In the genomic region with DNA sequence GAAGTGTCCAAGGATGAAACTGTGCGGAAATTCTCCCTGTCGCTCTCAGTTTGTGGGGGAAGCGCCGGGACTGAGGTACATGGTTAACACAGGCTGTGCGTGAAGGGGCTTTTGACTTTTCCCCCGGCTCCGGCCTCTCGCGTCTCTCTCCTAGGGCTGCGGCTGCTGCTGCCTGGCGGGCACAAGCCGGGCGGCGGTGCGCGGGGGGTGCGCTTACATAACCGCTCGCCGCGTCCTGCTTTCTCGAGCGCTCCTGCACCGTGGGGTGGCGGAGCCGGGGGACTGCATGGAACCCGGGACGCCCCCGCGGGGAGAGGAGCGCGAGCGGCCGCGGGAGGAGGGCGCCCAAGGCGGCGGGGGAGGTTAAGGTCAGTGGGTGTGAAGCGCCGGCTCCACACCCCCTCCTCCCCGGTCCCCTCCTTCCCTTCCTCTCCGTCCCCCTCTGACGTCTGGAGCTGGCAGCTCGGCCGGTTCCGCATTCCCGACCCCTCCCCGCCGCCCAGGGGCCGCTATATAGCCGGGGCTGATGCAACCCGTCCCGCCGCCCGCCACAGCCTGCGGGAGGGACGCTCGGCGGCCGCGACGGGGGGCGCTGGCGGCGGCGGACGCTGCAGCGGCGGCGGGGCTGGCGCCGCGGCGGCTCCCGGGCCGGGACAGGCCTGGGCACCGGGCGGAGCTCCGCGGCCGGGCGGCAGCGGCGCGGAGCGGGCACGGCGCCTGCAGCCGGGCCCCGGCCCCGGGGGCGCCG, we compare ENCODE assay signal across 8 cellular contexts. TPM values are rescaled to one million over a fixed set of nuclear protein-coding genes. Genes with fewer than 3 reads are reported as not detected.
A peak's percentile ranks its signal among the peaks of the same experiment; 100 is the strongest.
DNase-seq lines count a peak whose midpoint lies in the region; ATAC-seq, FAIRE-seq and TF ChIP-seq lines count a peak whose summit lies in the region.

A gene with protein sequence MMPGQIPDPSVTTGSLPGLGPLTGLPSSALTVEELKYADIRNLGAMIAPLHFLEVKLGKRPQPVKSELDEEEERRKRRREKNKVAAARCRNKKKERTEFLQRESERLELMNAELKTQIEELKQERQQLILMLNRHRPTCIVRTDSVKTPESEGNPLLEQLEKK (plus strand): TSS at position 541 of the 748 bp plus-strand sequence. CDS start 9,899 bp downstream, outside the sequence.

- DNase-seq in GM18507 (ENCODE audit: extremely low spot score, insufficient read length, low read depth) (peak; percentile 38), RPMI8226 (peak; percentile 73), foreskin melanocyte (peak; percentile 31)
- peak; percentile 64 for DNase-seq in activated naive CD4-positive, alpha-beta T cell treated with anti-CD3 and anti-CD28 coated beads, Interleukin-2, amount 10 ng/mL, durations not matched to agents 7 days and 5 days

- TF ChIP-seq RAD21 in neural cell (conservative IDR thresholded peaks at IDR 0.05) = peak; percentile 54

- H3K9me2 ChIP-seq in neural cell (ENCODE audit: insufficient read depth, low read length) = no peaks in the 10 kb centered on the region

- CTCF ChIA-PET in activated naive CD4-positive, alpha-beta T cell treated with anti-CD3 and anti-CD28 coated beads, Interleukin-2, amount 10 ng/mL, durations not matched to agents 7 days and 5 days (lab: Charles Lee) = interaction anchor here (0.8 to 1.1 kb wide), 2 partner anchors 8 to 118 kb away, joined by 3 to 4 read pairs; no protein-coding TSS in a partner anchor

- peak within 1 kb of the TSS; percentile 56 for H3K27ac Mint-ChIP-seq in activated naive CD4-positive, alpha-beta T cell treated with anti-CD3 and anti-CD28 coated beads, Interleukin-2, amount 10 ng/mL, durations not matched to agents 7 days and 5 days

- H3K4me1 ChIP-seq in ACC112 (ENCODE audit: control insufficient read depth, insufficient read depth, low read length, unreplicated experiment) (peaks cover 28% of the 10 kb centered on the region), thymus (ENCODE audit: control insufficient read depth, insufficient read depth, low read length) (no peaks in the 10 kb centered on the region)

- H3K36me3 ChIP-seq in ACC112 (ENCODE audit: insufficient read depth, low read length) = peaks cover 8% of the 10 kb centered on the region; the same call in 1 of the 2 replicates
- H3K36me3 ChIP-seq in neural cell (ENCODE audit: insufficient read depth, low read length) = no peaks in the 10 kb centered on the region
- no peaks in the 10 kb centered on the region for H3K36me3 ChIP-seq in thymus (ENCODE audit: control insufficient read depth, insufficient read depth)

- H3K27ac ChIP-seq in ACC112 (ENCODE audit: low read depth, low read length) (no peak within 1 kb of the TSS), neural cell (ENCODE audit: low read length) (peak within 1 kb of the TSS; percentile 37), thymus (ENCODE audit: low read depth) (peak within 1 kb of the TSS; percentile 33)

- whole genome bisulfite sequencing in thymus = 1% methylated on average over 93 of the region's 93 CpGs

- H3K36me3 Mint-ChIP-seq in activated naive CD4-positive, alpha-beta T cell treated with anti-CD3 and anti-CD28 coated beads, Interleukin-2, amount 10 ng/mL, durations not matched to agents 7 days and 5 days = peaks cover 3% of the 10 kb centered on the region

- H3K9ac ChIP-seq in neural cell (ENCODE audit: low read length) = peak within 1 kb of the TSS; percentile 75

- peaks cover 57% of the 10 kb centered on the region for H3K27me3 Mint-ChIP-seq in activated naive CD4-positive, alpha-beta T cell treated with anti-CD3 and anti-CD28 coated beads, Interleukin-2, amount 10 ng/mL, durations not matched to agents 7 days and 5 days

- TF ChIP-seq EP300 in neural cell (conservative IDR thresholded peaks at IDR 0.05; ENCODE audit: poor library complexity, severe bottlenecking) = peak; percentile 21

- H3F3A ChIP-seq in neural cell (ENCODE audit: insufficient read depth, low read length, poor library complexity, severe bottlenecking) = no peaks in the 10 kb centered on the region

- H2AFZ ChIP-seq in ACC112 (ENCODE audit: low read length, unreplicated experiment) (peak within 1 kb of the TSS; percentile 67), neural cell (ENCODE audit: low read depth, low read length) (peak within 1 kb of the TSS; percentile 51)

- FAIRE-seq in GM18507 (lab: Jason Lieb, UNC) = no peak

- peaks cover 10% of the 10 kb centered on the region for H3K4me1 Mint-ChIP-seq in activated naive CD4-positive, alpha-beta T cell treated with anti-CD3 and anti-CD28 coated beads, Interleukin-2, amount 10 ng/mL, durations not matched to agents 7 days and 5 days

- H3K27me3 ChIP-seq in ACC112 (ENCODE audit: insufficient read depth, low read length) = peaks cover 5% of the 10 kb centered on the region; the same call in 1 of the 2 replicates
- peaks cover 18% of the 10 kb centered on the region for H3K27me3 ChIP-seq in neural cell (ENCODE audit: insufficient read depth, low read depth, low read length)
- no peaks in the 10 kb centered on the region for H3K27me3 ChIP-seq in thymus (ENCODE audit: control insufficient read depth, insufficient read depth)

- peak within 1 kb of the TSS; percentile 74 for H3K4me3 Mint-ChIP-seq in activated naive CD4-positive, alpha-beta T cell treated with anti-CD3 and anti-CD28 coated beads, Interleukin-2, amount 10 ng/mL, durations not matched to agents 7 days and 5 days

- H3K4me3 ChIP-seq in ACC112 (ENCODE audit: low read depth, low read length) = peak within 1 kb of the TSS; percentile 92
- H3K4me3 ChIP-seq in neural cell (ENCODE audit: low read length) = peak within 1 kb of the TSS; percentile 77
- H3K4me3 ChIP-seq in thymus (ENCODE audit: low read length) = peak within 1 kb of the TSS; percentile 60

- H3K9me3 ChIP-seq in neural cell (ENCODE audit: low read length) (peaks cover 4% of the 10 kb centered on the region), thymus (ENCODE audit: control insufficient read depth) (no peaks in the 10 kb centered on the region)

- no peaks in the 10 kb centered on the region for H4K20me1 ChIP-seq in neural cell (ENCODE audit: insufficient read depth)

- ATAC-seq in HG03442 (IDR thresholded peaks at IDR 0.05; ENCODE audit: unreplicated experiment) = peak; percentile 38

- peak within 1 kb of the TSS; percentile 48 for H3K4me2 ChIP-seq in neural cell (ENCODE audit: low read length)

- H3K79me2 ChIP-seq in ACC112 (ENCODE audit: control insufficient read depth, insufficient read depth, low read length, unreplicated experiment) = peaks cover 39% of the 10 kb centered on the region
- no peaks in the 10 kb centered on the region for H3K79me2 ChIP-seq in neural cell (replicated peaks; ENCODE audit: insufficient read depth, low read length)

- H3K9me3 Mint-ChIP-seq in activated naive CD4-positive, alpha-beta T cell treated with anti-CD3 and anti-CD28 coated beads, Interleukin-2, amount 10 ng/mL, durations not matched to agents 7 days and 5 days = peaks cover 5% of the 10 kb centered on the region

- TF ChIP-seq CTCF in neural cell (IDR thresholded peaks at IDR 0.05; ENCODE audit: poor library complexity, severe bottlenecking) = peak; percentile 41

TF ChIP-seq in neural cell, 6 proteins besides CTCF, POLR2A, EP300 and RAD21:
- TF ChIP-seq TAF1 (IDR thresholded peaks at IDR 0.05; ENCODE audit: low read depth) = no peak
- TF ChIP-seq EZH2 (IDR thresholded peaks at IDR 0.05; ENCODE audit: borderline replicate concordance, insufficient read depth, low read length, poor library complexity, severe bottlenecking) = no peak
- TF ChIP-seq, protein P1, sequence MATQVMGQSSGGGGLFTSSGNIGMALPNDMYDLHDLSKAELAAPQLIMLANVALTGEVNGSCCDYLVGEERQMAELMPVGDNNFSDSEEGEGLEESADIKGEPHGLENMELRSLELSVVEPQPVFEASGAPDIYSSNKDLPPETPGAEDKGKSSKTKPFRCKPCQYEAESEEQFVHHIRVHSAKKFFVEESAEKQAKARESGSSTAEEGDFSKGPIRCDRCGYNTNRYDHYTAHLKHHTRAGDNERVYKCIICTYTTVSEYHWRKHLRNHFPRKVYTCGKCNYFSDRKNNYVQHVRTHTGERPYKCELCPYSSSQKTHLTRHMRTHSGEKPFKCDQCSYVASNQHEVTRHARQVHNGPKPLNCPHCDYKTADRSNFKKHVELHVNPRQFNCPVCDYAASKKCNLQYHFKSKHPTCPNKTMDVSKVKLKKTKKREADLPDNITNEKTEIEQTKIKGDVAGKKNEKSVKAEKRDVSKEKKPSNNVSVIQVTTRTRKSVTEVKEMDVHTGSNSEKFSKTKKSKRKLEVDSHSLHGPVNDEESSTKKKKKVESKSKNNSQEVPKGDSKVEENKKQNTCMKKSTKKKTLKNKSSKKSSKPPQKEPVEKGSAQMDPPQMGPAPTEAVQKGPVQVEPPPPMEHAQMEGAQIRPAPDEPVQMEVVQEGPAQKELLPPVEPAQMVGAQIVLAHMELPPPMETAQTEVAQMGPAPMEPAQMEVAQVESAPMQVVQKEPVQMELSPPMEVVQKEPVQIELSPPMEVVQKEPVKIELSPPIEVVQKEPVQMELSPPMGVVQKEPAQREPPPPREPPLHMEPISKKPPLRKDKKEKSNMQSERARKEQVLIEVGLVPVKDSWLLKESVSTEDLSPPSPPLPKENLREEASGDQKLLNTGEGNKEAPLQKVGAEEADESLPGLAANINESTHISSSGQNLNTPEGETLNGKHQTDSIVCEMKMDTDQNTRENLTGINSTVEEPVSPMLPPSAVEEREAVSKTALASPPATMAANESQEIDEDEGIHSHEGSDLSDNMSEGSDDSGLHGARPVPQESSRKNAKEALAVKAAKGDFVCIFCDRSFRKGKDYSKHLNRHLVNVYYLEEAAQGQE (IDR thresholded peaks at IDR 0.05; ENCODE audit: borderline replicate concordance) = peak; percentile 27
- peak; percentile 49 for TF ChIP-seq SMC3 (conservative IDR thresholded peaks at IDR 0.05; ENCODE audit: poor library complexity)
- peak; percentile 54 for TF ChIP-seq POLR2AphosphoS5 (IDR thresholded peaks at IDR 0.05)
- TF ChIP-seq MXI1 (conservative IDR thresholded peaks at IDR 0.05; ENCODE audit: poor library complexity, severe bottlenecking) = no peak
TF ChIP-seq in neural cell: peak in this region for 3.

RNA-seq across cellular contexts. Expression of the gene that starts here (rescaled TPM):
- polyA plus RNA-seq in neural cell (17.9 and 20.3 TPM in 2 replicates), thymus (13.4 TPM)
- 13.9 and 14.6 TPM in 2 replicates for polyA minus RNA-seq in neural cell
